In the genomic region with DNA sequence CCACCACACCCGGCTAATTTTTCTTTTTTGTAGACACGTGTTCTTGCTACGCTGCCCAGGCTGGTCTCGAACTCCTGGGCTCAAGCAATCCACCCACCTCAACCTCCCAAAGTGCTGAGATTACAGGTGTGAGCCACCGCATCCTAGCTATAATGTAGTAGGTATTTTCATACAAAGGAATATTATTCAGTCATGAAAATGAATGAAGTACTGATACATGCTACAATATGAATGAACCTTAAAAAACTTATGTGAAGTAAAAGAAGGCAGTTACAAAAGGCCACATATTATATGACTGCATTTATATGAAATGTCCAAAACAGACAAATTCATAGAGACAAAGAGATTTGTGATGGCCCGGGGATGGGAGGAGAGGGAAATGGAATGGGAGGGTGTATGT, we compare ENCODE assay signal across 10 cellular contexts. TPM values are rescaled to one million over a fixed set of nuclear protein-coding genes. Genes with fewer than 3 reads are reported as not detected.
"Had no signal": no experiment of that assay in that cellular context is flagged by ENCODE, and none has a peak within 500 bp of the region (broad histone marks: within the 10 kb centered on the region; RNA-seq: fewer than 3 reads in every experiment).

No MANE protein-coding gene starts in this region.

- H3K9ac ChIP-seq: KMS-11 had no signal

- H3K27ac ChIP-seq: HL-60, KMS-11 had no signal

- ATAC-seq: HepG2 had no signal

- FAIRE-seq: HepG2, HTR-8/SVneo had no signal

- H3K4me2 ChIP-seq: KMS-11 had no signal

- DNase-seq: IMR-90, KBM-7, KG1 had no signal

RNA-seq across cellular contexts. Expression of a gene that starts 4.7 kb away (rescaled TPM):
- total RNA-seq: HT-29, HT1080, IMR-90 had no signal
- polyA plus RNA-seq: HepG2, IgD-negative memory B cell, IMR-90 had no signal

RNA-seq across cellular contexts. Expression of a gene that starts 20.2 kb away (rescaled TPM):
- total RNA-seq: HT-29, HT1080, IMR-90 had no signal
- polyA plus RNA-seq: IgD-negative memory B cell, IMR-90 had no signal

RNA-seq across cellular contexts. Expression of a gene that starts 44.6 kb away (rescaled TPM):
- total RNA-seq: HT-29, HT1080, IMR-90 had no signal
- polyA plus RNA-seq: IgD-negative memory B cell, IMR-90 had no signal

RNA-seq across cellular contexts. Expression of a gene that starts 53.7 kb away (rescaled TPM):
- total RNA-seq: HT-29, HT1080, IMR-90 had no signal
